In the genomic region with DNA sequence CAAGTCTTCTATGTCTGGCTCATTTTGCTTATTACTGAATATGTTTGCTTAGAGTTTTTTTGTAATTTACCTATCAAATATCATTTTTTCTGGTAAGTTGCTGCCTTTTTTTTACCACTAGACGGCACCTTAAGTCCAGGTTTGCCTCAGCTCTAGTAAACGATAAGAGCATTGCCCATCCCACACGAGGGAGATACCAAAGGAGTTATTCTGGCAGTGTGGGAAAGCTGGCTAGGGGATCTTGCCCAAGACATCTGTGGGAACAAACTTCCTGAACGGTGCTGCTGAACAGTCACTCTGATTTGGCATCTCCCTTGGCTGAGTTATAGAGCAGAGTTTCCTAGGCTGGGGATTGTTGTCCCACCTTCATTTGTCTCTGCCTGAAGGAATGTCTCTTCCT, we compare ENCODE assay signal across 19 cellular contexts.
DNase-seq lines count a peak whose midpoint lies in the region; ATAC-seq and TF ChIP-seq lines count a peak whose summit lies in the region.
"Had no signal": no experiment of that assay in that cellular context is flagged by ENCODE, and none has a peak within 500 bp of the region (broad histone marks: within the 10 kb centered on the region; RNA-seq: fewer than 3 reads in every experiment).

No MANE protein-coding gene starts in this region.

- no peak overlapping the region for H3K27ac Mint-ChIP-seq in stimulated activated naive CD8-positive, alpha-beta T cell treated with anti-CD3 and anti-CD28 coated beads, Interleukin-15, amount 100 ng/mL, for 72 hours
- H3K27ac Mint-ChIP-seq: CD4-positive, CD25-positive, alpha-beta regulatory T cell had no signal

- H3K9me3 Mint-ChIP-seq in stimulated activated naive CD8-positive, alpha-beta T cell treated with anti-CD3 and anti-CD28 coated beads, Interleukin-15, amount 100 ng/mL, for 72 hours, result peaks cover 0 to 12% of the 10 kb centered on the region in 2 donors

- no peaks in the 10 kb centered on the region for H4K20me1 ChIP-seq in HCT116 (ENCODE audit: insufficient read depth)

- H3K27ac ChIP-seq in HCT116 (ENCODE audit: low read depth, low read length) (no peak overlapping the region), RWPE2 (ENCODE audit: poor library complexity, severe bottlenecking) (no peak overlapping the region)
- H3K27ac ChIP-seq: gastrocnemius medialis, left ventricle myocardium inferior, ovary, WERI-Rb-1 had no signal

- ATAC-seq in HCT116 (no peak), RWPE2 (ENCODE audit: low read depth) (peak; percentile 57; the same call in 2 of the 3 replicates), HG03520 (IDR thresholded peaks at IDR 0.05; ENCODE audit: unreplicated experiment) (no peak)
- ATAC-seq in stimulated activated naive CD8-positive, alpha-beta T cell treated with anti-CD3 and anti-CD28 coated beads, Interleukin-15, amount 100 ng/mL, for 72 hours, result no peak
- ATAC-seq: gastrocnemius medialis, GM12878, Panc1 had no signal

- no peaks in the 10 kb centered on the region for H3K4me1 Mint-ChIP-seq in stimulated activated naive CD8-positive, alpha-beta T cell treated with anti-CD3 and anti-CD28 coated beads, Interleukin-15, amount 100 ng/mL, for 72 hours

- no peaks in the 10 kb centered on the region for H3K9me2 ChIP-seq in HCT116 (ENCODE audit: insufficient read depth)

- no TSS peak for BruUV-seq in HCT116 (replicated peaks; lab: Mats Ljungman, UMichigan)

- TF ChIP-seq CTCF in HCT116 (IDR thresholded peaks at IDR 0.05 in 2 of 3, conservative IDR thresholded peaks at IDR 0.05 in 1 of 3; ENCODE audit: borderline replicate concordance in 1 of 3, insufficient read depth in 1 of 3, low read depth in 2 of 3, low read length in 2 of 3), result peak in 2 of 3 experiments; percentile 19 to 22; a peak in 1 of 6 replicates
- TF ChIP-seq CTCF in RWPE2 (IDR thresholded peaks at IDR 0.05; ENCODE audit: poor library complexity, severe bottlenecking), result peak; percentile 23

- H3K79me2 ChIP-seq in HCT116 (ENCODE audit: insufficient read depth, low read length), result no peaks in the 10 kb centered on the region

- H2AFZ ChIP-seq in HCT116 (ENCODE audit: low read depth, low read length, poor library complexity, severe bottlenecking), result no peak overlapping the region

- RAD21 ChIA-PET in HCT116 (lab: Charles Lee; ENCODE audit: low non-redundant PET in 1 of 2, low total read pairs in 2 of 2, uncharacterized antibody in 2 of 2, unreplicated experiment in 2 of 2), result interaction anchor here in 1 of 2 experiments (0.8 kb wide), 1 partner anchor 306 kb away, joined by 3 read pairs; a partner anchor contains a TSS

- in situ Hi-C loops in ACHN (cut with HindIII; ENCODE audit: low pct_ligation_motif_present, low pct_unique_long_range_greater_than_20kb, low sequenced_read_pairs), result no loop called here

- TF ChIP-seq RAD21 in HCT116 (IDR thresholded peaks at IDR 0.05; ENCODE audit: low read depth), result peak; percentile 53; the same call in 1 of the 2 replicates

- H3K9me3 ChIP-seq in HCT116 (ENCODE audit: control insufficient read depth in 1 of 2, insufficient read depth in 1 of 2, low read depth in 1 of 2, low read length in 2 of 2) (no peaks in the 10 kb centered on the region), RWPE2 (ENCODE audit: severe bottlenecking) (no peaks in the 10 kb centered on the region)
- H3K9me3 ChIP-seq: gastrocnemius medialis had no signal

- H3K9ac ChIP-seq in HCT116 (ENCODE audit: low read length), result no peak overlapping the region

- no peak overlapping the region for H3K4me2 ChIP-seq in HCT116 (ENCODE audit: low read length)

- CTCF ChIA-PET in HCT116 (lab: Charles Lee), result interaction anchor here (2.7 to 3.0 kb wide), 2 partner anchors 305 to 309 kb away, joined by 11 to 12 read pairs; no protein-coding TSS in a partner anchor

- no peak for TF ChIP-seq POLR2A in HCT116 (IDR thresholded peaks at IDR 0.05; ENCODE audit: borderline replicate concordance, extremely low read depth, insufficient read depth, insufficient read length)

- POLR2A ChIA-PET in HCT116 (lab: Charles Lee), result no interaction called here

- H3K27me3 ChIP-seq in HCT116 (ENCODE audit: insufficient read depth, low read length) (no peaks in the 10 kb centered on the region), RWPE2 (ENCODE audit: insufficient read depth, poor library complexity, severe bottlenecking) (no peaks in the 10 kb centered on the region)
- H3K27me3 ChIP-seq: gastrocnemius medialis, ovary had no signal

- H3K36me3 ChIP-seq in HCT116 (ENCODE audit: control insufficient read depth in 1 of 2, insufficient read depth in 2 of 2, low read length in 2 of 2), result no peaks in the 10 kb centered on the region
- no peaks in the 10 kb centered on the region for H3K36me3 ChIP-seq in RWPE2 (ENCODE audit: low read depth)
- H3K36me3 ChIP-seq: gastrocnemius medialis, left ventricle myocardium inferior, ovary, WERI-Rb-1 had no signal

- intact Hi-C loops in HCT116 (cut with micrococcal nuclease), result loop anchor here (1.0 kb wide), 1 partner anchor 305 kb away; no protein-coding TSS in a partner anchor

- H3K4me3 ChIP-seq in HCT116 (replicated peaks in 1 of 2; ENCODE audit: low read depth in 1 of 2, low read length in 2 of 2), result no peak overlapping the region
- no peak overlapping the region for H3K4me3 ChIP-seq in RWPE2 (ENCODE audit: severe bottlenecking)
- H3K4me3 ChIP-seq: gastrocnemius medialis, GM12878, left ventricle myocardium inferior, ovary had no signal

- H3K4me1 ChIP-seq in HCT116 (ENCODE audit: control insufficient read depth in 1 of 2, insufficient read depth in 2 of 2, low read length in 2 of 2) (no peaks in the 10 kb centered on the region), RWPE2 (ENCODE audit: insufficient read depth, poor library complexity, severe bottlenecking) (no peaks in the 10 kb centered on the region)
- H3K4me1 ChIP-seq: gastrocnemius medialis, left ventricle myocardium inferior had no signal

- no peak overlapping the region for H3K4me3 Mint-ChIP-seq in stimulated activated naive CD8-positive, alpha-beta T cell treated with anti-CD3 and anti-CD28 coated beads, Interleukin-15, amount 100 ng/mL, for 72 hours
- H3K4me3 Mint-ChIP-seq: CD4-positive, CD25-positive, alpha-beta regulatory T cell had no signal

- DNase-seq in ACHN (peak; percentile 14), HCT116 (ENCODE audit: low read depth, low spot score) (no peak), RWPE2 (ENCODE audit: low spot score) (no peak), fibroblast of peridontal ligament (ENCODE audit: extremely low read depth) (peak; percentile 35), T-helper 1 cell (no peak), NCI-H1105 treated with DMSO at 0.1 percent for 48 hours (lab: John Stamatoyannopoulos, UW) (no peak)
- no peak for DNase-seq in stimulated activated naive CD8-positive, alpha-beta T cell treated with anti-CD3 and anti-CD28 coated beads, Interleukin-15, amount 100 ng/mL, for 72 hours
- DNase-seq: activated T-cell treated with anti-CD3 and anti-CD28 coated beads, Interleukin-2, amount 50 U/mL, for 48 hours; caudate nucleus; CD4-positive, CD25-positive, alpha-beta regulatory T cell; gastrocnemius medialis; left ventricle myocardium inferior; NCI-H2081; ovary; stimulated activated CD4-positive, alpha-beta T cell treated with anti-CD3 and anti-CD28 coated beads, Interleukin-2, amount 100 ng/mL, for 24 hours; WERI-Rb-1 had no signal

- no peaks in the 10 kb centered on the region for H3K27me3 Mint-ChIP-seq in stimulated activated naive CD8-positive, alpha-beta T cell treated with anti-CD3 and anti-CD28 coated beads, Interleukin-15, amount 100 ng/mL, for 72 hours
- H3K27me3 Mint-ChIP-seq: CD4-positive, CD25-positive, alpha-beta regulatory T cell had no signal

TF ChIP-seq in HCT116, 20 proteins besides CTCF, POLR2A, EP300 and RAD21 (continues in another document):
- TF ChIP-seq, protein P1, sequence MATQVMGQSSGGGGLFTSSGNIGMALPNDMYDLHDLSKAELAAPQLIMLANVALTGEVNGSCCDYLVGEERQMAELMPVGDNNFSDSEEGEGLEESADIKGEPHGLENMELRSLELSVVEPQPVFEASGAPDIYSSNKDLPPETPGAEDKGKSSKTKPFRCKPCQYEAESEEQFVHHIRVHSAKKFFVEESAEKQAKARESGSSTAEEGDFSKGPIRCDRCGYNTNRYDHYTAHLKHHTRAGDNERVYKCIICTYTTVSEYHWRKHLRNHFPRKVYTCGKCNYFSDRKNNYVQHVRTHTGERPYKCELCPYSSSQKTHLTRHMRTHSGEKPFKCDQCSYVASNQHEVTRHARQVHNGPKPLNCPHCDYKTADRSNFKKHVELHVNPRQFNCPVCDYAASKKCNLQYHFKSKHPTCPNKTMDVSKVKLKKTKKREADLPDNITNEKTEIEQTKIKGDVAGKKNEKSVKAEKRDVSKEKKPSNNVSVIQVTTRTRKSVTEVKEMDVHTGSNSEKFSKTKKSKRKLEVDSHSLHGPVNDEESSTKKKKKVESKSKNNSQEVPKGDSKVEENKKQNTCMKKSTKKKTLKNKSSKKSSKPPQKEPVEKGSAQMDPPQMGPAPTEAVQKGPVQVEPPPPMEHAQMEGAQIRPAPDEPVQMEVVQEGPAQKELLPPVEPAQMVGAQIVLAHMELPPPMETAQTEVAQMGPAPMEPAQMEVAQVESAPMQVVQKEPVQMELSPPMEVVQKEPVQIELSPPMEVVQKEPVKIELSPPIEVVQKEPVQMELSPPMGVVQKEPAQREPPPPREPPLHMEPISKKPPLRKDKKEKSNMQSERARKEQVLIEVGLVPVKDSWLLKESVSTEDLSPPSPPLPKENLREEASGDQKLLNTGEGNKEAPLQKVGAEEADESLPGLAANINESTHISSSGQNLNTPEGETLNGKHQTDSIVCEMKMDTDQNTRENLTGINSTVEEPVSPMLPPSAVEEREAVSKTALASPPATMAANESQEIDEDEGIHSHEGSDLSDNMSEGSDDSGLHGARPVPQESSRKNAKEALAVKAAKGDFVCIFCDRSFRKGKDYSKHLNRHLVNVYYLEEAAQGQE (IDR thresholded peaks at IDR 0.05; ENCODE audit: low read depth), result no peak
- no peak for TF ChIP-seq POLR2AphosphoS5 (IDR thresholded peaks at IDR 0.05; ENCODE audit: low read depth, low read length)
- TF ChIP-seq, protein P2, sequence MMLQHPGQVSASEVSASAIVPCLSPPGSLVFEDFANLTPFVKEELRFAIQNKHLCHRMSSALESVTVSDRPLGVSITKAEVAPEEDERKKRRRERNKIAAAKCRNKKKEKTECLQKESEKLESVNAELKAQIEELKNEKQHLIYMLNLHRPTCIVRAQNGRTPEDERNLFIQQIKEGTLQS (IDR thresholded peaks at IDR 0.05), result no peak
- no peak for TF ChIP-seq JUND (IDR thresholded peaks at IDR 0.05)
- no peak for TF ChIP-seq SIN3A (IDR thresholded peaks at IDR 0.05; ENCODE audit: low read depth)
- TF ChIP-seq EZH2phosphoT487 (IDR thresholded peaks at IDR 0.05; ENCODE audit: borderline replicate concordance), result no peak
- TF ChIP-seq FOSL1 (IDR thresholded peaks at IDR 0.05; ENCODE audit: low read depth), result no peak
- TF ChIP-seq SP1 (IDR thresholded peaks at IDR 0.05; ENCODE audit: low read depth), result no peak
- no peak for TF ChIP-seq EGR1 (IDR thresholded peaks at IDR 0.05; ENCODE audit: low read depth)
- no peak for TF ChIP-seq YY1 (IDR thresholded peaks at IDR 0.05; ENCODE audit: extremely low read depth, insufficient replicate concordance, low read depth, low read length)

Comparison
In these comparisons a context has a peak if more than half of its experiments do, and no peak if none do; other contexts are left out.
1. DNase-seq: peak in ACHN (single experiment) and fibroblast of peridontal ligament (single experiment); none in HCT116 (single experiment), RWPE2 (single experiment), T-helper 1 cell (0 of 5), stimulated activated naive CD8-positive, alpha-beta T cell treated with anti-CD3 and anti-CD28 coated beads, Interleukin-15, amount 100 ng/mL, for 72 hours (0 of 2) and NCI-H1105 treated with DMSO at 0.1 percent for 48 hours (single experiment).